Comparison of ENCODE assay signal across 1 cellular context in genomic region chr9:109499631-109500120, GRCh38.
TF ChIP-seq lines count a peak whose summit lies in the region.

No MANE protein-coding gene starts in this region.

TF ChIP-seq in GM23338, 12 proteins besides CTCF, POLR2A, EP300 and RAD21 (continued from another document):
- TF ChIP-seq REST (IDR thresholded peaks at IDR 0.05; ENCODE audit: unreplicated experiment) (no peak), STAT1 (IDR thresholded peaks at IDR 0.05; ENCODE audit: unreplicated experiment) (no peak), NANOG (IDR thresholded peaks at IDR 0.05; ENCODE audit: borderline replicate concordance) (no peak), EZH2phosphoT487 (IDR thresholded peaks at IDR 0.05; ENCODE audit: unreplicated experiment) (no peak)
TF ChIP-seq in GM23338: peak in this region for 0.
